In the genomic region with DNA sequence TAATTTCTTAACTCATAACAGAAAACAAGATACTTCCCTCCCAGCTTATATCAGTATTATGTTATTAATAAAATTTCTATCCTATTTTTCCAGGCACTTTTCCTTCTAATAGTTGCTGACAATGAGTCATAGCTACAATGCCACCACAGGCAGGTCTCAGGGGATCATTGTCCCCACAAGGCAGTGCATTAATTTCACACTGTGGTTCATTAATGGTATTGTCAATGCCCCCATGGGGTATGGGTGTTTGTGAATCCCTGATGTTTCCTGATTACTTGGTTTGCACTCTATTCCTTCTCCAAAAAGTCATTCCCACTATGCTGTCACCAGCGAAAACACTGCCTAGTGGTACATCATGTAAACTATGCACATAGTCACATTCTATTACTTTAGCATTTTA, we compare ENCODE assay signal across 17 cellular contexts.
DNase-seq lines count a peak whose midpoint lies in the region; ATAC-seq and TF ChIP-seq lines count a peak whose summit lies in the region.
"Had no signal": no experiment of that assay in that cellular context is flagged by ENCODE, and none has a peak within 500 bp of the region (broad histone marks: within the 10 kb centered on the region; RNA-seq: fewer than 3 reads in every experiment).

No MANE protein-coding gene starts in this region.

- no TSS peak for BruUV-seq in Calu3 (replicated peaks; lab: Mats Ljungman, UMichigan)

- H3K27ac ChIP-seq in endodermal cell (ENCODE audit: low read depth, low read length) (no peak overlapping the region), neuronal stem cell (replicated peaks; ENCODE audit: low read length) (no peak overlapping the region)
- H3K27ac ChIP-seq: BLaER1, GM23248 had no signal

- H3K27me3 Mint-ChIP-seq in Calu3 (ENCODE audit: unreplicated experiment) (no peaks in the 10 kb centered on the region), endodermal cell (ENCODE audit: insufficient read depth) (no peaks in the 10 kb centered on the region)

- TF ChIP-seq CTCF in Calu3 (IDR thresholded peaks at IDR 0.05; ENCODE audit: unreplicated experiment) = no peak
- no peak for TF ChIP-seq CTCF in NB4 (IDR thresholded peaks at IDR 0.05; ENCODE audit: low read depth, low read length)
- TF ChIP-seq CTCF in endodermal cell (conservative IDR thresholded peaks at IDR 0.05) = no peak

- H3K9ac ChIP-seq in endodermal cell (ENCODE audit: extremely low read depth, low read length, poor library complexity, severe bottlenecking) (no peak overlapping the region), neuronal stem cell (ENCODE audit: low read depth, low read length, poor library complexity) (no peak overlapping the region)
- H3K9ac ChIP-seq: BLaER1, GM23248 had no signal

- H3K4me2 ChIP-seq in neuronal stem cell (ENCODE audit: insufficient read depth, low read length, poor library complexity, severe bottlenecking) = no peak overlapping the region
- H3K4me2 ChIP-seq: BLaER1 had no signal

- 86% methylated on average over 1 of the region's 1 CpG; no CpG with 5 or more reads in 1 of the 2 experiments for WGBS in endodermal cell (ENCODE audit: insufficient coverage in 1 of 2, insufficient read length in 1 of 2), 2 experiments
- WGBS in neuronal stem cell (ENCODE audit: extremely low coverage in 2 of 2, insufficient read length in 2 of 2, insufficient replicate concordance in 1 of 2), 2 donors = no CpG with 5 or more reads among the region's 1 CpG

- H2BK5ac ChIP-seq in neuronal stem cell (ENCODE audit: low read length) = no peak overlapping the region

- H3K4me3 Mint-ChIP-seq in Calu3 (ENCODE audit: low read depth, unreplicated experiment) (no peak overlapping the region), endodermal cell (no peak overlapping the region)
- H3K4me3 Mint-ChIP-seq: CD8-positive, alpha-beta memory T cell; HFFc6 had no signal

- CTCF ChIA-PET in Calu3 (lab: Charles Lee) = no interaction called here

- no peak overlapping the region for H2BK12ac ChIP-seq in neuronal stem cell (ENCODE audit: low read length)

- H3K9me3 Mint-ChIP-seq in Calu3 (ENCODE audit: low read depth, unreplicated experiment) (peaks cover 6% of the 10 kb centered on the region), endodermal cell (peaks cover 25% of the 10 kb centered on the region)

- H3K36me3 ChIP-seq in endodermal cell (ENCODE audit: control insufficient read depth, insufficient read depth, low read length) (no peaks in the 10 kb centered on the region), neuronal stem cell (replicated peaks in 1 of 2; ENCODE audit: control insufficient read depth in 2 of 2, insufficient read depth in 2 of 2, low read length in 2 of 2) (no peaks in the 10 kb centered on the region)
- H3K36me3 ChIP-seq: BLaER1, HAP-1 had no signal

- H2AK5ac ChIP-seq in neuronal stem cell (ENCODE audit: low read depth, low read length) = no peak overlapping the region

- H3K4me1 ChIP-seq in endodermal cell (ENCODE audit: control insufficient read depth, insufficient read depth, low read length) (no peaks in the 10 kb centered on the region), neuronal stem cell (ENCODE audit: control insufficient read depth in 2 of 2, insufficient read depth in 1 of 2, low read depth in 1 of 2, low read length in 2 of 2) (no peaks in the 10 kb centered on the region)
- H3K4me1 ChIP-seq: BLaER1, HAP-1 had no signal

- no peak overlapping the region for H3K4me3 ChIP-seq in NB4 (ENCODE audit: low read depth, low read length)
- H3K4me3 ChIP-seq in endodermal cell (ENCODE audit: low read length) = no peak overlapping the region
- no peak overlapping the region for H3K4me3 ChIP-seq in neuronal stem cell (ENCODE audit: low read length in 2 of 2)
- H3K4me3 ChIP-seq: BLaER1, GM23248, HAP-1 had no signal

- H3K27ac Mint-ChIP-seq in Calu3 (ENCODE audit: unreplicated experiment) (peak overlapping the region; percentile 37), endodermal cell (no peak overlapping the region)
- H3K27ac Mint-ChIP-seq: CD8-positive, alpha-beta memory T cell; HFFc6 had no signal

- intact Hi-C loops in Calu3 (cut with micrococcal nuclease; ENCODE audit: unreplicated experiment) = no loop called here

- H2AFZ ChIP-seq in neuronal stem cell (ENCODE audit: low read length) = no peak overlapping the region
- H2AFZ ChIP-seq: GM23248 had no signal

- H3K9me3 ChIP-seq in endodermal cell (ENCODE audit: control insufficient read depth, low read length) = peaks cover 10% of the 10 kb centered on the region
- peaks cover 0 to 2% of the 10 kb centered on the region in 2 donors for H3K9me3 ChIP-seq in neuronal stem cell (replicated peaks in 1 of 2; ENCODE audit: control insufficient read depth in 2 of 2, insufficient read depth in 1 of 2, low read depth in 1 of 2, low read length in 2 of 2)
- H3K9me3 ChIP-seq: BLaER1, HAP-1 had no signal

- ATAC-seq in GM21737 (IDR thresholded peaks at IDR 0.05; ENCODE audit: unreplicated experiment) = no peak
- ATAC-seq in GM19463 (IDR thresholded peaks at IDR 0.05; ENCODE audit: unreplicated experiment) = no peak

- no peak overlapping the region for H2BK120ac ChIP-seq in neuronal stem cell (ENCODE audit: low read depth, low read length)

- H3K36me3 Mint-ChIP-seq in Calu3 (ENCODE audit: insufficient read depth, unreplicated experiment) (no peaks in the 10 kb centered on the region), endodermal cell (ENCODE audit: low read depth) (peaks cover 4% of the 10 kb centered on the region)
- H3K36me3 Mint-ChIP-seq: CD8-positive, alpha-beta memory T cell had no signal

- no peak for TF ChIP-seq POLR2A in NB4 (IDR thresholded peaks at IDR 0.05; ENCODE audit: extremely low read depth, insufficient read length)

- H3K14ac ChIP-seq in neuronal stem cell (ENCODE audit: low read length) = no peak overlapping the region

- no peak for DNase-seq in Calu3
- peak; percentile 14 for DNase-seq in NB4 (ENCODE audit: low read depth)
- peak; percentile 60 for DNase-seq in endodermal cell
- DNase-seq in neuronal stem cell (ENCODE audit: low spot score) = peak; percentile 4
- DNase-seq in Ammon's horn (ENCODE audit: low spot score) = no peak
- no peak for DNase-seq in NCI-H1105 treated with DMSO at 0.1 percent for 48 hours (lab: John Stamatoyannopoulos, UW)
- DNase-seq: CD8-positive, alpha-beta memory T cell; DMS 273 treated with DMSO at 0.1 percent for 48 hours; GM23248; HFFc6; IMR-90; Kasumi-1; KBM-7 had no signal

- H3K4ac ChIP-seq in neuronal stem cell (ENCODE audit: low read length) = no peak overlapping the region

- no peak overlapping the region for H4K91ac ChIP-seq in neuronal stem cell (ENCODE audit: low read depth, low read length, poor library complexity)

- H4K8ac ChIP-seq in neuronal stem cell (ENCODE audit: low read depth, low read length) = no peak overlapping the region

- no peaks in the 10 kb centered on the region for H3K79me1 ChIP-seq in neuronal stem cell (ENCODE audit: low read depth, low read length)

- no peak overlapping the region for H3K18ac ChIP-seq in neuronal stem cell (ENCODE audit: low read length)

- H3K4me1 Mint-ChIP-seq in Calu3 (ENCODE audit: low read depth, unreplicated experiment) (peaks cover 37% of the 10 kb centered on the region), endodermal cell (peaks cover 9% of the 10 kb centered on the region)
- H3K4me1 Mint-ChIP-seq: CD8-positive, alpha-beta memory T cell had no signal

- no peak overlapping the region for H2BK15ac ChIP-seq in neuronal stem cell (ENCODE audit: low read length)

- no peak overlapping the region for H3K23ac ChIP-seq in neuronal stem cell (ENCODE audit: low read depth, low read length, poor library complexity)

- H3K27me3 ChIP-seq in endodermal cell (ENCODE audit: control insufficient read depth, insufficient read depth, low read length, poor library complexity, severe bottlenecking) = no peaks in the 10 kb centered on the region
- H3K27me3 ChIP-seq in neuronal stem cell (ENCODE audit: control insufficient read depth in 3 of 3, insufficient read depth in 3 of 3, low read depth in 1 of 3, low read length in 3 of 3) = no peaks in the 10 kb centered on the region
- H3K27me3 ChIP-seq: BLaER1 had no signal

Comparison
In these comparisons a context has a peak if more than half of its experiments do, and no peak if none do; other contexts are left out.
1. DNase-seq: peak in NB4 (single experiment), endodermal cell (single experiment) and neuronal stem cell (single experiment); none in Calu3 (single experiment), Ammon's horn (single experiment) and NCI-H1105 treated with DMSO at 0.1 percent for 48 hours (single experiment).